In the genomic region with DNA sequence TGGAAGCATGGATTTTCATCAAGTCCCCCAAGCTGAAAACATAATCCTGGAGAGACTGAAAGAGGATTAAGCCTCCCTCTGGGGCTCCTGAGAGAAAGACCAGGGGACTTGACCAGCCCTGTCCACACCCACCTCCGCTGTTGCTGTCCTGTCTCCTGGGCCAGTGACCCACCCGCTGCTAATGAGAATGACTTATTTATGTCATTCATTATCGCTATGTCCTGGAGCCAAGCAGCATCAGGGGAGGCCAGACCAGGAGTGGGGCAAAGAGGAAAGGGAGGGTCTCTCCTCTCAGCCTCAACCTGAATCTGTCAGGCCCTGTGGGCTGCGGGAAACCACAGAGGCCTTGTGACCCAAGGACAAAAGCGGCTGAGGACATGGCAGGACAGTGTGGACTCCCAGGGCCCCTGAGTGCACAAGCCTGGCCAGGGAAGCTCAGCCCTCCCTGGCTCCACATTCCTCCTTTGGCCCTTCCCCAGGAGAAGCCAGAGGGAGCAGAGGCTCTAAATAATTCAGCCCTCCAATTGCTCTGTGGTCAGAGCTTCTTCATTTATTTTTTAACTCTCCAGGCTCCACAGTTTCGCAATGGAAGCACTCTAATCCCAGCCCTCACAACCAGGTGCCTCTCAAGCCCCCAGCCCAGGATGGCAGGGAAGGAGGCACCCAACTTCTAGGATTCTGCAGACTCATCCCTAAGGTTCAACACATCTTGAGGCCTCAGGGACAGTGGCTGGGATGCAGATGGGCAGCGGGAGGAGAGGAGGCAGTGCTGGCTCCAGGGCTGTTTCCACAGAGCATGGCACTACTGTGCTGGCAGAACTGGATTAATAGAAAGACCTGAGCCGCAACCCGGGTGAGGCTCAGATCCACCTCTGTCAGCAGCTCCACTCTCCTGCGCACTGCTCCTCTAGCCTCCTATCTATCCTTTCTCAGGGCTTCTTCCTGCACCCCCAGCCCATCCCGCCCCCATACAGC, we compare ENCODE assay signal across 9 cellular contexts. TPM values are rescaled to one million over a fixed set of nuclear protein-coding genes. Genes with fewer than 3 reads are reported as not detected.
DNase-seq lines count a peak whose midpoint lies in the region; ATAC-seq and TF ChIP-seq lines count a peak whose summit lies in the region.
"Had no signal": no experiment of that assay in that cellular context is flagged by ENCODE, and none has a peak within 500 bp of the region (broad histone marks: within the 10 kb centered on the region; RNA-seq: fewer than 3 reads in every experiment).

No MANE protein-coding gene starts in this region.

- peaks cover 45% of the 10 kb centered on the region for H3K4me1 ChIP-seq in A673 (ENCODE audit: insufficient read depth, low read length, poor library complexity, severe bottlenecking)
- H3K4me1 ChIP-seq in NT2/D1 (ENCODE audit: insufficient read depth, insufficient read length) = peaks cover 21% of the 10 kb centered on the region
- H3K4me1 ChIP-seq in esophagus (ENCODE audit: control insufficient read depth in 2 of 2, insufficient read depth in 2 of 2, low read length in 1 of 2) = peaks cover 13 to 20% of the 10 kb centered on the region in 2 donors

- intact Hi-C loops in A673 (cut with micrococcal nuclease; ENCODE audit: unreplicated experiment) = no loop called here

- H3K9me3 ChIP-seq in A673 (ENCODE audit: low read depth, low read length, poor library complexity, severe bottlenecking) = no peaks in the 10 kb centered on the region
- H3K9me3 ChIP-seq in NT2/D1 (ENCODE audit: insufficient read depth, low read length) = no peaks in the 10 kb centered on the region
- no peaks in the 10 kb centered on the region for H3K9me3 ChIP-seq in esophagus (ENCODE audit: control insufficient read depth in 2 of 2, insufficient read depth in 1 of 2, low read depth in 1 of 2, low read length in 1 of 2)

- H3K27me3 ChIP-seq in A673 (replicated peaks; ENCODE audit: insufficient read depth, low read depth, low read length, poor library complexity) = no peaks in the 10 kb centered on the region
- no peaks in the 10 kb centered on the region for H3K27me3 ChIP-seq in NT2/D1 (ENCODE audit: insufficient read depth, insufficient read length)
- no peaks in the 10 kb centered on the region for H3K27me3 ChIP-seq in esophagus (ENCODE audit: control insufficient read depth in 1 of 2, insufficient read depth in 2 of 2, low read length in 2 of 2)

- WGBS in esophagus, 2 donors = 50 to 59% methylated on average over 11 of the region's 11 CpGs

- BruUV-seq in A673 (replicated peaks; lab: Mats Ljungman, UMichigan) = no TSS peak

- ATAC-seq in GM18870 (IDR thresholded peaks at IDR 0.05; ENCODE audit: unreplicated experiment) (no peak), HG02571 (IDR thresholded peaks at IDR 0.05; ENCODE audit: unreplicated experiment) (no peak)

- H3K4me3 ChIP-seq in A673 (ENCODE audit: low read depth, low read length, poor library complexity, severe bottlenecking) = no peak overlapping the region
- no peak overlapping the region for H3K4me3 ChIP-seq in NT2/D1 (ENCODE audit: insufficient read length, low read depth)
- H3K4me3 ChIP-seq in esophagus (ENCODE audit: low read depth in 1 of 2, low read length in 2 of 2) = no peak overlapping the region

- H3K27ac ChIP-seq in A673 (ENCODE audit: low read depth, low read length, poor library complexity, severe bottlenecking) (peak overlapping the region; percentile 77), esophagus (ENCODE audit: low read depth in 2 of 2, low read length in 1 of 2) (peak overlapping the region; percentile 69 to 87)
- H3K27ac ChIP-seq: KMS-11 had no signal

- peak overlapping the region; percentile 79 for H3K9ac ChIP-seq in NT2/D1 (ENCODE audit: insufficient read length, low read depth)
- H3K9ac ChIP-seq: KMS-11 had no signal

- CTCF ChIA-PET in A673 (lab: Charles Lee) = no interaction called here

- TF ChIP-seq CTCF in A673 (conservative IDR thresholded peaks at IDR 0.05; ENCODE audit: low read depth, low read length) = no peak

- H3K36me3 ChIP-seq in A673 (ENCODE audit: insufficient read depth, low read length, poor library complexity, severe bottlenecking) = no peaks in the 10 kb centered on the region
- peaks cover 2% of the 10 kb centered on the region for H3K36me3 ChIP-seq in NT2/D1 (ENCODE audit: insufficient read depth, insufficient read length, low read length)
- H3K36me3 ChIP-seq in esophagus (ENCODE audit: control insufficient read depth in 2 of 2, insufficient read depth in 2 of 2, low read length in 1 of 2) = no peaks in the 10 kb centered on the region

- DNase-seq in A673 (ENCODE audit: low spot score) (no peak), NT2/D1 (ENCODE audit: low read depth, low spot score) (no peak), myocyte (ENCODE audit: low read depth) (peak; percentile 98), activated gamma-delta T cell (lab: John Stamatoyannopoulos, UW) (no peak), activated gamma-delta T cell treated with Interleukin-2 at 50 U/mL for 16 hours (no peak)

- POLR2A ChIA-PET in A673 (lab: Charles Lee; ENCODE audit: low non-redundant PET) = no interaction called here

RNA-seq across cellular contexts. Expression of gene CUEDC1, which starts 19.1 kb away (rescaled TPM):
- total RNA-seq in A673 (2021) (53.5 and 55.6 TPM in 2 replicates), myocyte (49.7 and 51.7 TPM in 2 replicates)
- 10 to 100 TPM; 19.9 to 31.1 TPM for polyA plus RNA-seq in esophagus
- 64.3 TPM for polyA plus RNA-seq in myocyte (2012)

RNA-seq across cellular contexts. Expression of gene VEZF1, which starts 51.9 kb away (rescaled TPM):
- total RNA-seq in A673 (2021) (75.7 and 77.7 TPM in 2 replicates), myocyte (49.2 and 57.7 TPM in 2 replicates)
- 10 to 100 TPM in 1 of 2 donors, 1 to 10 TPM in 1; 8.8 to 10.6 TPM for polyA plus RNA-seq in esophagus
- polyA plus RNA-seq in myocyte (2012) = 22.2 TPM
